Comparison of ENCODE assay signal across 8 cellular contexts in the genomic region with DNA sequence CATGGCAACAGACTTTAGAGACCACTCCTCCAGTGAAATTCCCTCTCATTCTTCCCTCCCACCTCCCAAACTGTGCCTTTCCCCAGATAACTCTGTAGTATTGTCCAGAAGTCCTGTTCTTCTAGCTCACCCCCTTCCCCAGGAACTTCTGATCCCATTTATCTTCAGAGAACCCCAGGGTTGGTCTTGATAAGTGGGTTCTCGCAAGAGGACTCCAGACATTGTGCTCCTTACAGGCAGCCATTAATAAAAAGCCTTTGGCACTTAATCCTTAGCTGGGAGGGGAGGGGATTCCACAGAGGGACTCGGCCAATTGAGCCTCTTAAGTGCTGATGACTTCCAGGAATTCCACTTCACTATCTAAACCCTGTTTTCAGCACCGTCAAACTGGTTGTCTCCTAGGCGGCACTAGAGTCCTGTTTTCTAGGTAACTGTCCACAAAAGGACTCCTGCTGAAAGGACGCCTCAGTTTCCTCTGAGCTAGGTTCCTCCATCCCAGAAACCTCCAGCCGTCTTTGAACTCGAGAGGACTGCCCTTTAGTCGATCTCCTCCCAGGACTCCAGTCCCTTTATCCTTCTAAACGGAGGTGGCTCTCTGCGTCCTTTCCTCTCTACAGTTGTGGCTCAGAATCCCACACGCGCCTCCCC. TPM values are rescaled to one million over a fixed set of nuclear protein-coding genes. Genes with fewer than 3 reads are reported as not detected.
DNase-seq lines count a peak whose midpoint lies in the region; ATAC-seq and TF ChIP-seq lines count a peak whose summit lies in the region.

No MANE protein-coding gene starts in this region.

- no peak for TF ChIP-seq EP300 in suprapubic skin (IDR thresholded peaks at IDR 0.05)

- H3K4me3 Mint-ChIP-seq in activated T-helper 2 cell treated with anti-CD3 and anti-CD28 coated beads, Interferon-gamma antibody, Interleukin-2, Interleukin-4, amounts not matched to agents 10 μg/mL and 5 μg/mL and 100 μg/mL, durations not matched to agents 14 hours and 24 hours and 36 hours (ENCODE audit: low read depth): peak overlapping the region; percentile 85

- H3K36me3 ChIP-seq in A673 (ENCODE audit: insufficient read depth, low read length, poor library complexity, severe bottlenecking) (no peaks in the 10 kb centered on the region), HCT116 (ENCODE audit: control insufficient read depth in 1 of 2, insufficient read depth in 2 of 2, low read length in 2 of 2) (no peaks in the 10 kb centered on the region), iPS-15b (ENCODE audit: control insufficient read depth, insufficient read depth, low read length) (no peaks in the 10 kb centered on the region), suprapubic skin (no peaks in the 10 kb centered on the region)

- peak overlapping the region; percentile 94 for H3K27ac ChIP-seq in A673 (ENCODE audit: low read depth, low read length, poor library complexity, severe bottlenecking)
- peak overlapping the region; percentile 87 for H3K27ac ChIP-seq in HCT116 (ENCODE audit: low read depth, low read length)
- H3K27ac ChIP-seq in suprapubic skin: peak overlapping the region; percentile 87

- peaks cover 53% of the 10 kb centered on the region for H3K4me1 Mint-ChIP-seq in activated T-helper 2 cell treated with anti-CD3 and anti-CD28 coated beads, Interferon-gamma antibody, Interleukin-2, Interleukin-4, amounts not matched to agents 10 μg/mL and 5 μg/mL and 100 μg/mL, durations not matched to agents 14 hours and 24 hours and 36 hours (ENCODE audit: low read depth)

- H3K9me2 ChIP-seq in HCT116 (ENCODE audit: insufficient read depth): no peaks in the 10 kb centered on the region

- no peak for ATAC-seq in HCT116
- ATAC-seq in GM19328 (IDR thresholded peaks at IDR 0.05; ENCODE audit: unreplicated experiment): no peak
- ATAC-seq in GM21529 (IDR thresholded peaks at IDR 0.05; ENCODE audit: unreplicated experiment): no peak

- no peaks in the 10 kb centered on the region for H3K27me3 ChIP-seq in A673 (replicated peaks; ENCODE audit: insufficient read depth, low read depth, low read length, poor library complexity)
- H3K27me3 ChIP-seq in HCT116 (ENCODE audit: insufficient read depth, low read length): no peaks in the 10 kb centered on the region
- peaks cover 64% of the 10 kb centered on the region for H3K27me3 ChIP-seq in iPS-15b (ENCODE audit: control insufficient read depth, insufficient read depth, low read length)
- peaks cover 4% of the 10 kb centered on the region for H3K27me3 ChIP-seq in suprapubic skin

- H3K4me1 ChIP-seq in A673 (ENCODE audit: insufficient read depth, low read length, poor library complexity, severe bottlenecking): peaks cover 46% of the 10 kb centered on the region
- H3K4me1 ChIP-seq in HCT116 (ENCODE audit: control insufficient read depth in 1 of 2, insufficient read depth in 2 of 2, low read length in 2 of 2): peaks cover 36 to 86% of the 10 kb centered on the region in 2 experiments
- peaks cover 16% of the 10 kb centered on the region for H3K4me1 ChIP-seq in iPS-15b (ENCODE audit: control insufficient read depth, insufficient read depth, low read length)
- H3K4me1 ChIP-seq in suprapubic skin: peaks cover 96% of the 10 kb centered on the region

- TF ChIP-seq CTCF in A673 (conservative IDR thresholded peaks at IDR 0.05; ENCODE audit: low read depth, low read length): no peak; the same call in 1 of the 2 replicates
- TF ChIP-seq CTCF in HCT116 (IDR thresholded peaks at IDR 0.05 in 2 of 3, conservative IDR thresholded peaks at IDR 0.05 in 1 of 3; ENCODE audit: borderline replicate concordance in 1 of 3, insufficient read depth in 1 of 3, low read depth in 2 of 3, low read length in 2 of 3): no peak
- no peak for TF ChIP-seq CTCF in suprapubic skin (IDR thresholded peaks at IDR 0.05)

- RAD21 ChIA-PET in HCT116 (lab: Charles Lee; ENCODE audit: low non-redundant PET in 1 of 2, low total read pairs in 2 of 2, uncharacterized antibody in 2 of 2, unreplicated experiment in 2 of 2): interaction anchor here in 1 of 2 experiments (1.0 kb wide), 1 partner anchor 10 kb away, joined by 3 read pairs; no protein-coding TSS in a partner anchor

- H3K27ac Mint-ChIP-seq in activated T-helper 2 cell treated with anti-CD3 and anti-CD28 coated beads, Interferon-gamma antibody, Interleukin-2, Interleukin-4, amounts not matched to agents 10 μg/mL and 5 μg/mL and 100 μg/mL, durations not matched to agents 14 hours and 24 hours and 36 hours: no peak overlapping the region

- no peaks in the 10 kb centered on the region for H4K20me1 ChIP-seq in HCT116 (ENCODE audit: insufficient read depth)

- DNase-seq in A673 (ENCODE audit: low spot score): peak; percentile 76
- no peak for DNase-seq in HCT116 (ENCODE audit: low read depth, low spot score)
- DNase-seq in activated T-helper 2 cell treated with anti-CD3 and anti-CD28 coated beads, Interferon-gamma antibody, Interleukin-2, Interleukin-4, amounts not matched to agents 10 μg/mL and 5 μg/mL and 100 μg/mL, durations not matched to agents 14 hours and 24 hours and 36 hours (ENCODE audit: low spot score): no peak
- no peak for DNase-seq in suprapubic skin (ENCODE audit: low spot score in 2 of 2)
- DNase-seq in C1 segment of cervical spinal cord (lab: John Stamatoyannopoulos, UW): no peak

- H3K27me3 Mint-ChIP-seq in activated T-helper 2 cell treated with anti-CD3 and anti-CD28 coated beads, Interferon-gamma antibody, Interleukin-2, Interleukin-4, amounts not matched to agents 10 μg/mL and 5 μg/mL and 100 μg/mL, durations not matched to agents 14 hours and 24 hours and 36 hours (ENCODE audit: low read depth): peaks cover 29% of the 10 kb centered on the region

- peak overlapping the region; percentile 93 for H3K4me2 ChIP-seq in HCT116 (ENCODE audit: low read length)

- no peak for TF ChIP-seq RAD21 in HCT116 (IDR thresholded peaks at IDR 0.05; ENCODE audit: low read depth)

- intact Hi-C loops in A673 (cut with micrococcal nuclease; ENCODE audit: unreplicated experiment): loop anchor here (5.0 kb wide), 1 partner anchor 161 kb away; a partner anchor contains a TSS
- intact Hi-C loops in HCT116 (cut with micrococcal nuclease): loop anchor here (2.0 to 10.0 kb wide), 3 partner anchors 138 to 458 kb away; a partner anchor contains a TSS
- intact Hi-C loops in activated T-helper 2 cell treated with anti-CD3 and anti-CD28 coated beads, Interferon-gamma antibody, Interleukin-2, Interleukin-4, amounts not matched to agents 10 μg/mL and 5 μg/mL and 100 μg/mL, durations not matched to agents 14 hours and 24 hours and 36 hours (cut with micrococcal nuclease): loop anchor here (2.0 to 10.0 kb wide), 4 partner anchors 32 to 1822 kb away; a partner anchor contains a TSS

- POLR2A ChIA-PET in A673 (lab: Charles Lee; ENCODE audit: low non-redundant PET): interaction anchor here (1.0 kb wide), 1 partner anchor 175 kb away, joined by 6 read pairs; a partner anchor contains a TSS
- POLR2A ChIA-PET in HCT116 (lab: Charles Lee): interaction anchor here (0.9 to 4.9 kb wide), 7 partner anchors 8 to 177 kb away, joined by 3 to 55 read pairs (median 5); a partner anchor contains a TSS

- TF ChIP-seq POLR2A in HCT116 (IDR thresholded peaks at IDR 0.05; ENCODE audit: borderline replicate concordance, extremely low read depth, insufficient read depth, insufficient read length) (no peak), suprapubic skin (IDR thresholded peaks at IDR 0.05) (no peak)

- WGBS in suprapubic skin: 4% methylated on average over 12 of the region's 12 CpGs

- H3K9me3 Mint-ChIP-seq in activated T-helper 2 cell treated with anti-CD3 and anti-CD28 coated beads, Interferon-gamma antibody, Interleukin-2, Interleukin-4, amounts not matched to agents 10 μg/mL and 5 μg/mL and 100 μg/mL, durations not matched to agents 14 hours and 24 hours and 36 hours: no peaks in the 10 kb centered on the region

- H3K9ac ChIP-seq in HCT116 (ENCODE audit: low read length) (peak overlapping the region; percentile 92), iPS-15b (ENCODE audit: low read depth, low read length) (no peak overlapping the region)

- CTCF ChIA-PET in A673 (lab: Charles Lee) (interaction anchor here (0.6 to 2.5 kb wide), 9 partner anchors 10 to 182 kb away, joined by 3 to 14 read pairs (median 6); no protein-coding TSS in a partner anchor), HCT116 (lab: Charles Lee) (interaction anchor here (0.8 to 4.4 kb wide), 18 partner anchors 8 to 298 kb away, joined by 3 to 39 read pairs (median 6); a partner anchor contains a TSS)

- H3K9me3 ChIP-seq in A673 (ENCODE audit: low read depth, low read length, poor library complexity, severe bottlenecking) (no peaks in the 10 kb centered on the region), HCT116 (ENCODE audit: control insufficient read depth in 1 of 2, insufficient read depth in 1 of 2, low read depth in 1 of 2, low read length in 2 of 2) (no peaks in the 10 kb centered on the region), iPS-15b (ENCODE audit: control insufficient read depth, insufficient read depth, low read length) (no peaks in the 10 kb centered on the region), suprapubic skin (no peaks in the 10 kb centered on the region)

- H3K4me3 ChIP-seq in A673 (ENCODE audit: low read depth, low read length, poor library complexity, severe bottlenecking) (peak overlapping the region; percentile 61), HCT116 (replicated peaks in 1 of 2; ENCODE audit: low read depth in 1 of 2, low read length in 2 of 2) (peak overlapping the region; percentile 62 to 67), iPS-15b (ENCODE audit: low read depth, low read length) (peak overlapping the region; percentile 50), suprapubic skin (peak overlapping the region; percentile 64)

- no peaks in the 10 kb centered on the region for H3K36me3 Mint-ChIP-seq in activated T-helper 2 cell treated with anti-CD3 and anti-CD28 coated beads, Interferon-gamma antibody, Interleukin-2, Interleukin-4, amounts not matched to agents 10 μg/mL and 5 μg/mL and 100 μg/mL, durations not matched to agents 14 hours and 24 hours and 36 hours (ENCODE audit: low read depth)

- H2AFZ ChIP-seq in HCT116 (ENCODE audit: low read depth, low read length, poor library complexity, severe bottlenecking): no peak overlapping the region

- H3K79me2 ChIP-seq in HCT116 (ENCODE audit: insufficient read depth, low read length): peaks cover 15% of the 10 kb centered on the region; the same call in 1 of the 2 replicates

- TSS peak; percentile 86 for BruUV-seq in A673 (replicated peaks; lab: Mats Ljungman, UMichigan)
- BruUV-seq in HCT116 (replicated peaks; lab: Mats Ljungman, UMichigan): TSS peak; percentile 72

RNA-seq across cellular contexts. Expression of a gene that starts 2.0 kb away (rescaled TPM):
- total RNA-seq in A673 (2021): 139 and 178 TPM in 2 replicates
- total RNA-seq in HCT116 (2021; ENCODE audit: unreplicated experiment): 310 TPM
- 248 and 382 TPM in 2 replicates for polyA plus RNA-seq in HCT116 (2012)
- 101 and 104 TPM in 2 replicates for total RNA-seq in activated T-helper 2 cell treated with anti-CD3 and anti-CD28 coated beads, Interferon-gamma antibody, Interleukin-2, Interleukin-4, amounts not matched to agents 10 μg/mL and 5 μg/mL and 100 μg/mL, durations not matched to agents 14 hours and 24 hours and 36 hours
- total RNA-seq in suprapubic skin: 100 to 1,000 TPM; 108 to 236 (median 121) TPM

RNA-seq across cellular contexts. Expression of a gene that starts 26.5 kb away (rescaled TPM):
- 85.5 and 110 TPM in 2 replicates for total RNA-seq in A673 (2021)
- total RNA-seq in HCT116 (2021; ENCODE audit: unreplicated experiment): 97.4 TPM
- polyA plus RNA-seq in HCT116 (2012): 95.7 and 104 TPM in 2 replicates
- total RNA-seq in activated T-helper 2 cell treated with anti-CD3 and anti-CD28 coated beads, Interferon-gamma antibody, Interleukin-2, Interleukin-4, amounts not matched to agents 10 μg/mL and 5 μg/mL and 100 μg/mL, durations not matched to agents 14 hours and 24 hours and 36 hours: 125 and 136 TPM in 2 replicates
- total RNA-seq in suprapubic skin: 10 to 100 TPM; 42.2 to 58.3 (median 51.1) TPM
